35 cellular contexts compared by ENCODE assay signal in the genomic region with DNA sequence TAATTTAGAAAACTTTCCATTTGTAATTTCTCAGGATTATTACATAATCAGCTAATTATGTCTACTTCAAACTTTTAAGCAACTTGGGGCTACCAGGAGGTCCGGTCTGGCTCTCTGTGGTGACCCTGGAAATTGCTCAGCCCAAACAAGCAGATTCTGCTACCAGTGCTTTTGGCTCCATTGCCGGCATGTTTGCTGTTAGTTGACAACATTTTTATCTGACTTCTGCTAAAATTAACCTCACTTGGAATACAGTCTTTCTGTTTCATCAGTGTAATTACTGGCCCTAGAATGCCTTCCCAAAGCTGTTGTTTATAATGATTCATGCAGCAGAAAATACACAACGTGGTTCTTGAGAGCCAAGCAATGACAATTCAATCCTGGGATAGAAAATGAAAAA. TPM values are rescaled to one million over a fixed set of nuclear protein-coding genes. Genes with fewer than 3 reads are reported as not detected.
"Had no signal": no experiment of that assay in that cellular context is flagged by ENCODE, and none has a peak within 500 bp of the region (broad histone marks: within the 10 kb centered on the region; RNA-seq: fewer than 3 reads in every experiment).

No MANE protein-coding gene starts in this region.

- DNase-seq: activated B cell treated with CpG ODN at 0.5 μM for 24 hours; activated CD4-positive, alpha-beta memory T cell treated with anti-CD3 and anti-CD28 coated beads for 36 hours; activated CD4-positive, alpha-beta T cell treated with anti-CD3 and anti-CD28 coated beads for 48 hours; activated CD8-positive, alpha-beta memory T cell treated with anti-CD3 and anti-CD28 coated beads, Interleukin-2, amount 10 ng/mL, durations not matched to agents 7 days and 5 days; activated CD8-positive, alpha-beta memory T cell treated with anti-CD3 and anti-CD28 coated beads, Interleukin-2, amount 50 U/mL, for 4 hours; activated CD8-positive, alpha-beta T cell treated with anti-CD3 and anti-CD28 coated beads, Interleukin-2, amount 10 ng/mL, durations not matched to agents 7 days and 5 days; activated effector memory CD4-positive, alpha-beta T cell treated with anti-CD3 and anti-CD28 coated beads, Interleukin-2, amount 50 U/mL, for 16 hours; activated naive CD4-positive, alpha-beta T cell treated with anti-CD3 and anti-CD28 coated beads for 36 hours; activated naive CD8-positive, alpha-beta T cell treated with anti-CD3 and anti-CD28 coated beads for 36 hours; activated naive CD8-positive, alpha-beta T cell treated with anti-CD3 and anti-CD28 coated beads, Interleukin-2, amount 50 U/mL, for 24 hours; activated T-cell treated with anti-CD3 and anti-CD28 coated beads, Interleukin-2, amount 50 U/mL, for 1 hour; activated T-cell treated with anti-CD3 and anti-CD28 coated beads, Interleukin-2, amount 50 U/mL, for 48 hours; adrenal gland; aorta; cerebellar nuclear complex; effector memory CD8-positive, alpha-beta T cell; erythroblast; foreskin melanocyte; heart right ventricle; T-helper 1 cell; T-helper 17 cell; T1000; WERI-Rb-1 had no signal

- H3K4me3 Mint-ChIP-seq: activated B cell treated with CpG ODN at 0.5 μM for 24 hours; activated CD4-positive, alpha-beta memory T cell treated with anti-CD3 and anti-CD28 coated beads for 36 hours; activated CD8-positive, alpha-beta memory T cell treated with anti-CD3 and anti-CD28 coated beads, Interleukin-2, amount 10 ng/mL, durations not matched to agents 7 days and 5 days; activated CD8-positive, alpha-beta T cell treated with anti-CD3 and anti-CD28 coated beads, Interleukin-2, amount 10 ng/mL, durations not matched to agents 7 days and 5 days; activated naive CD4-positive, alpha-beta T cell treated with anti-CD3 and anti-CD28 coated beads for 36 hours; activated naive CD4-positive, alpha-beta T cell treated with anti-CD3 and anti-CD28 coated beads, Interleukin-2, amount 50 U/mL, for 24 hours; activated naive CD8-positive, alpha-beta T cell treated with anti-CD3 and anti-CD28 coated beads for 36 hours; activated naive CD8-positive, alpha-beta T cell treated with anti-CD3 and anti-CD28 coated beads, Interleukin-2, amount 50 U/mL, for 24 hours; activated T-helper 1 cell treated with anti-CD3 and anti-CD28 coated beads, Interleukin-12 subunit alpha, Interleukin-12 subunit beta, Interleukin-2, Interleukin-4 antibody, amounts not matched to agents 30 ng/mL and 10 ng/mL and 1 ng/mL, durations not matched to agents 14 hours and 24 hours and 36 hours; dendritic cell treated with granulocyte-macrophage colony-stimulating factor and Interleukin-4, amounts not matched to agents 40 ng/mL and 50 ng/mL, for 4 days; effector memory CD8-positive, alpha-beta T cell; T-helper 17 cell; T-helper 2 cell treated with Interferon-gamma antibody and Interleukin-4, amounts not matched to agents 5 μg/mL and 100 μg/mL, for 36 hours had no signal

- H3K9me3 ChIP-seq: adrenal gland, body of pancreas, esophagus muscularis mucosa, gastroesophageal sphincter had no signal

- H3K4me1 Mint-ChIP-seq: activated B cell treated with CpG ODN at 0.5 μM for 24 hours; activated CD8-positive, alpha-beta memory T cell treated with anti-CD3 and anti-CD28 coated beads, Interleukin-2, amount 10 ng/mL, durations not matched to agents 7 days and 5 days; activated naive CD4-positive, alpha-beta T cell treated with anti-CD3 and anti-CD28 coated beads, Interleukin-2, amount 50 U/mL, for 24 hours; activated naive CD8-positive, alpha-beta T cell treated with anti-CD3 and anti-CD28 coated beads for 36 hours; activated naive CD8-positive, alpha-beta T cell treated with anti-CD3 and anti-CD28 coated beads, Interleukin-2, amount 50 U/mL, for 24 hours; T-helper 17 cell had no signal

- H3K4me3 ChIP-seq: adrenal gland, body of pancreas, coronary artery, dorsolateral prefrontal cortex, esophagus muscularis mucosa, gastroesophageal sphincter, heart right ventricle had no signal

- H3K36me3 Mint-ChIP-seq: activated CD4-positive, alpha-beta memory T cell treated with anti-CD3 and anti-CD28 coated beads for 36 hours; activated CD8-positive, alpha-beta memory T cell treated with anti-CD3 and anti-CD28 coated beads, Interleukin-2, amount 10 ng/mL, durations not matched to agents 7 days and 5 days; activated naive CD4-positive, alpha-beta T cell treated with anti-CD3 and anti-CD28 coated beads, Interleukin-2, amount 50 U/mL, for 24 hours; activated naive CD8-positive, alpha-beta T cell treated with anti-CD3 and anti-CD28 coated beads for 36 hours had no signal

- H3K36me3 ChIP-seq: adrenal gland, esophagus muscularis mucosa, gastroesophageal sphincter, heart right ventricle, WERI-Rb-1 had no signal

- H3K27ac Mint-ChIP-seq: activated B cell treated with CpG ODN at 0.5 μM for 24 hours; activated CD4-positive, alpha-beta memory T cell treated with anti-CD3 and anti-CD28 coated beads for 36 hours; activated CD8-positive, alpha-beta memory T cell treated with anti-CD3 and anti-CD28 coated beads, Interleukin-2, amount 10 ng/mL, durations not matched to agents 7 days and 5 days; activated CD8-positive, alpha-beta T cell treated with anti-CD3 and anti-CD28 coated beads, Interleukin-2, amount 10 ng/mL, durations not matched to agents 7 days and 5 days; activated naive CD4-positive, alpha-beta T cell treated with anti-CD3 and anti-CD28 coated beads for 36 hours; activated naive CD4-positive, alpha-beta T cell treated with anti-CD3 and anti-CD28 coated beads, Interleukin-2, amount 50 U/mL, for 24 hours; activated naive CD8-positive, alpha-beta T cell treated with anti-CD3 and anti-CD28 coated beads for 36 hours; activated naive CD8-positive, alpha-beta T cell treated with anti-CD3 and anti-CD28 coated beads, Interleukin-2, amount 50 U/mL, for 24 hours; activated T-helper 1 cell treated with anti-CD3 and anti-CD28 coated beads, Interleukin-12 subunit alpha, Interleukin-12 subunit beta, Interleukin-2, Interleukin-4 antibody, amounts not matched to agents 30 ng/mL and 10 ng/mL and 1 ng/mL, durations not matched to agents 14 hours and 24 hours and 36 hours; activated T-helper 2 cell treated with anti-CD3 and anti-CD28 coated beads, Interferon-gamma antibody, Interleukin-2, Interleukin-4, amounts not matched to agents 10 μg/mL and 5 μg/mL and 100 μg/mL, durations not matched to agents 14 hours and 24 hours and 36 hours; dendritic cell treated with granulocyte-macrophage colony-stimulating factor and Interleukin-4, amounts not matched to agents 40 ng/mL and 50 ng/mL, for 4 days; effector memory CD8-positive, alpha-beta T cell; T-helper 17 cell; T-helper 2 cell treated with Interferon-gamma antibody and Interleukin-4, amounts not matched to agents 5 μg/mL and 100 μg/mL, for 36 hours had no signal

- H3K27me3 Mint-ChIP-seq: activated B cell treated with CpG ODN at 0.5 μM for 24 hours; activated CD8-positive, alpha-beta memory T cell treated with anti-CD3 and anti-CD28 coated beads, Interleukin-2, amount 10 ng/mL, durations not matched to agents 7 days and 5 days; activated naive CD8-positive, alpha-beta T cell treated with anti-CD3 and anti-CD28 coated beads, Interleukin-2, amount 50 U/mL, for 24 hours; dendritic cell treated with granulocyte-macrophage colony-stimulating factor and Interleukin-4, amounts not matched to agents 40 ng/mL and 50 ng/mL, for 4 days had no signal

- ATAC-seq: activated CD4-positive, CD25-positive, alpha-beta regulatory T cell treated with anti-CD3 and anti-CD28 coated beads, Interleukin-2, amount 50 U/mL, for 24 hours; activated CD8-positive, alpha-beta memory T cell treated with anti-CD3 and anti-CD28 coated beads, Interleukin-2, amount 10 ng/mL, durations not matched to agents 7 days and 5 days; activated CD8-positive, alpha-beta T cell treated with anti-CD3 and anti-CD28 coated beads, Interleukin-2, amount 10 ng/mL, durations not matched to agents 7 days and 5 days; activated naive CD8-positive, alpha-beta T cell treated with anti-CD3 and anti-CD28 coated beads, Interleukin-2, amount 50 U/mL, for 24 hours; body of pancreas; effector memory CD8-positive, alpha-beta T cell; gastroesophageal sphincter; heart right ventricle; T-helper 17 cell had no signal

- H3K9me3 Mint-ChIP-seq: activated CD4-positive, alpha-beta memory T cell treated with anti-CD3 and anti-CD28 coated beads for 36 hours; activated T-helper 1 cell treated with anti-CD3 and anti-CD28 coated beads, Interleukin-12 subunit alpha, Interleukin-12 subunit beta, Interleukin-2, Interleukin-4 antibody, amounts not matched to agents 30 ng/mL and 10 ng/mL and 1 ng/mL, durations not matched to agents 14 hours and 24 hours and 36 hours; activated T-helper 2 cell treated with anti-CD3 and anti-CD28 coated beads, Interferon-gamma antibody, Interleukin-2, Interleukin-4, amounts not matched to agents 10 μg/mL and 5 μg/mL and 100 μg/mL, durations not matched to agents 14 hours and 24 hours and 36 hours; T-helper 2 cell treated with Interferon-gamma antibody and Interleukin-4, amounts not matched to agents 5 μg/mL and 100 μg/mL, for 36 hours had no signal

- H3K27me3 ChIP-seq: adrenal gland, body of pancreas, dorsolateral prefrontal cortex, esophagus muscularis mucosa, gastroesophageal sphincter, heart right ventricle had no signal

- H3K4me1 ChIP-seq: adrenal gland, esophagus muscularis mucosa, gastroesophageal sphincter, heart right ventricle had no signal

- H3K27ac ChIP-seq: adrenal gland, body of pancreas, coronary artery, esophagus muscularis mucosa, gastroesophageal sphincter, heart right ventricle, WERI-Rb-1 had no signal

RNA-seq across cellular contexts. Expression of a gene that starts 38.5 kb away (rescaled TPM):
- total RNA-seq: activated B cell treated with CpG ODN at 0.5 μM for 24 hours; activated CD4-positive, alpha-beta memory T cell treated with anti-CD3 and anti-CD28 coated beads for 36 hours; activated CD8-positive, alpha-beta memory T cell treated with anti-CD3 and anti-CD28 coated beads for 36 hours; activated CD8-positive, alpha-beta memory T cell treated with anti-CD3 and anti-CD28 coated beads, Interleukin-2, amount 10 ng/mL, durations not matched to agents 7 days and 5 days; activated CD8-positive, alpha-beta T cell treated with anti-CD3 and anti-CD28 coated beads, Interleukin-2, amount 10 ng/mL, durations not matched to agents 7 days and 5 days; activated naive CD4-positive, alpha-beta T cell treated with anti-CD3 and anti-CD28 coated beads for 36 hours; activated naive CD8-positive, alpha-beta T cell treated with anti-CD3 and anti-CD28 coated beads for 36 hours; activated T-helper 1 cell treated with anti-CD3 and anti-CD28 coated beads, Interleukin-12 subunit alpha, Interleukin-12 subunit beta, Interleukin-2, Interleukin-4 antibody, amounts not matched to agents 30 ng/mL and 10 ng/mL and 1 ng/mL, durations not matched to agents 14 hours and 24 hours and 36 hours; activated T-helper 2 cell treated with anti-CD3 and anti-CD28 coated beads, Interferon-gamma antibody, Interleukin-2, Interleukin-4, amounts not matched to agents 10 μg/mL and 5 μg/mL and 100 μg/mL, durations not matched to agents 14 hours and 24 hours and 36 hours; aorta; esophagus muscularis mucosa; gastroesophageal sphincter had no signal
- polyA plus RNA-seq: aorta had no signal
